Comparison of ENCODE assay signal across 8 cellular contexts in the genomic region with DNA sequence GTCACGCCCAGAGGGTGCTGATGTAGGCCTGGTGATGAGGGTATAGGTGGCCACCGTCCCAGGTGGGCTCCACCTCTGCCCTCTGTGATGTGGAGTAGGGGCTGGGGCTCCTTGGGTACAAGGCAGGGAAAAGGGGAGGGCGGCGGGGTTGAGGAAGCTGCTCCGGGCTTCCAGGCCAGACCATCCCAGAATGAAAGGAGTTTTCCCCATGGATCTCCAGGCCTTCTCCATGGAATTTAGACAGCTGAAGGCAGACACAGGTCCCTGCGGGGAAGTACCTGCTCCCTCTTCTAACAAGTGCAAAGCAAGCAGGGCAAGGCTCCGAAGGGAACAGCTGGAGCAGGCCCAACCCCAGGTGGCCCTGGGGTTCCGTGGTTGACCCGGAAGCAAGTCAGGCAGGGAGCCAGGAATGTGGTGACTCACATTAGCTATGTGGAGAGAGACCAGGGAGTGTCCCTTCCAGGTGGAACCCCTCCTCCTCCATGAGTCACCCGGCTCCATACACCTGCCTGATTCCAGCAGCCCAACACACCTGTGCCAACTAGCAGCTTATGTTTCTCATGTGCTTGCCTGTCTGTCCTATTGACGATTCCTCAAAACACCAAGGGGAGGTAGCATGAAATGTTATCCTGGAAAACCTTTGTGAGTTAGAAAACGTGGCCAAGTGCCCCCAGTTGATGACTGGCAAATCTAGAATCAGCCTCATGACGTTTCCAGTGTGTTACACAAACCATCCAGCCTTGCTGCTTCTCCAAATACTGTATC. TPM values are rescaled to one million over a fixed set of nuclear protein-coding genes. Genes with fewer than 3 reads are reported as not detected.
DNase-seq lines count a peak whose midpoint lies in the region; ATAC-seq, FAIRE-seq and TF ChIP-seq lines count a peak whose summit lies in the region.

No MANE protein-coding gene starts in this region.

- H3K9me3 Mint-ChIP-seq in CD14-positive monocyte: no peaks in the 10 kb centered on the region

- CTCF ChIA-PET in HEK293T (lab: Yijun Ruan, JAX): interaction anchor here (1.2 kb wide), 1 partner anchor 263 kb away, joined by 3 read pairs; no protein-coding TSS in a partner anchor

- TF ChIP-seq CTCF in CD14-positive monocyte (IDR thresholded peaks at IDR 0.05) (no peak), dorsolateral prefrontal cortex (IDR thresholded peaks at IDR 0.05 in 54 of 56, conservative IDR thresholded peaks at IDR 0.05 in 2 of 56; ENCODE audit: low read depth in 1 of 56, partially characterized antibody in 56 of 56) (no peak), mucosa of descending colon (IDR thresholded peaks at IDR 0.05) (no peak)

- no peak overlapping the region for H3K4me3 ChIP-seq in dorsolateral prefrontal cortex
- H3K4me3 ChIP-seq in mucosa of descending colon: no peak overlapping the region

- peak overlapping the region in 53 of 59 donors; percentile 2 to 90 (median 73) for H3K27ac ChIP-seq in dorsolateral prefrontal cortex

- FAIRE-seq in HTR-8/SVneo (lab: Jason Lieb, UNC): no peak

- H3K27ac Mint-ChIP-seq in CD14-positive monocyte: peak overlapping the region; percentile 93 to 98 (median 97)

- peaks cover 0 to 5% of the 10 kb centered on the region in 2 donors for H3K36me3 Mint-ChIP-seq in CD14-positive monocyte

- H3K4me3 Mint-ChIP-seq in CD14-positive monocyte: peak overlapping the region in 1 of 2 donors; percentile 64

- no peaks in the 10 kb centered on the region for H3K36me3 ChIP-seq in mucosa of descending colon (ENCODE audit: low read depth)

- ATAC-seq in mucosa of descending colon: peak; percentile 90
- ATAC-seq in HG02678 (IDR thresholded peaks at IDR 0.05; ENCODE audit: unreplicated experiment): no peak

- H3K27me3 Mint-ChIP-seq in CD14-positive monocyte (ENCODE audit: low read depth in 3 of 3): peaks cover 7 to 16% (median 9%) of the 10 kb centered on the region in 3 donors

- POLR2A ChIA-PET in HEK293T (lab: Yijun Ruan, JAX): no interaction called here

- H3K4me1 Mint-ChIP-seq in CD14-positive monocyte: peaks cover 71% of the 10 kb centered on the region

- H3K27me3 ChIP-seq in dorsolateral prefrontal cortex: no peaks in the 10 kb centered on the region

- intact Hi-C loops in CD14-positive monocyte (cut with micrococcal nuclease): loop anchor here in 1 of 2 donors (5.0 to 10.0 kb wide), 3 partner anchors 59 to 321 kb away; a partner anchor contains a TSS
- intact Hi-C loops in dorsolateral prefrontal cortex (cut with DNase I): loop anchor here in 1 of 2 donors (5.0 kb wide), 1 partner anchor 59 kb away; a partner anchor contains a TSS
- intact Hi-C loops in mucosa of descending colon (cut with DNase I, micrococcal nuclease): loop anchor here in 1 of 2 donors (10.0 kb wide), 1 partner anchor 111 kb away; no protein-coding TSS in a partner anchor

- no peaks in the 10 kb centered on the region for H3K9me3 ChIP-seq in mucosa of descending colon

- DNase-seq in CD14-positive monocyte (ENCODE audit: low spot score): peak; percentile 76
- peak; percentile 58 for DNase-seq in HTR-8/SVneo (ENCODE audit: insufficient read length, low spot score)
- peak; percentile 60 for DNase-seq in RKO (ENCODE audit: low spot score)
- peak in 1 of 10 donors; percentile 19 for DNase-seq in dorsolateral prefrontal cortex
- DNase-seq in mucosa of descending colon: peak; percentile 95 to 99 (median 95)
- no peak for DNase-seq in HEK293T (ENCODE audit: extremely low spot score)
- no peak for DNase-seq in activated gamma-delta T cell treated with Interleukin-2 at 50 U/mL for 16 hours

- H3K4me1 ChIP-seq in mucosa of descending colon (ENCODE audit: low read depth): peaks cover 25% of the 10 kb centered on the region

TF ChIP-seq in HEK293T, 16 proteins besides CTCF, POLR2A, EP300 and RAD21:
- no peak for TF ChIP-seq ZNF384 (IDR thresholded peaks at IDR 0.05)
- no peak for TF ChIP-seq TARDBP (IDR thresholded peaks at IDR 0.05)
- TF ChIP-seq L3MBTL2 (conservative IDR thresholded peaks at IDR 0.05): no peak
- no peak for TF ChIP-seq FOXK2 (IDR thresholded peaks at IDR 0.05)
- TF ChIP-seq SUZ12 (IDR thresholded peaks at IDR 0.05): no peak
- TF ChIP-seq, protein P1, sequence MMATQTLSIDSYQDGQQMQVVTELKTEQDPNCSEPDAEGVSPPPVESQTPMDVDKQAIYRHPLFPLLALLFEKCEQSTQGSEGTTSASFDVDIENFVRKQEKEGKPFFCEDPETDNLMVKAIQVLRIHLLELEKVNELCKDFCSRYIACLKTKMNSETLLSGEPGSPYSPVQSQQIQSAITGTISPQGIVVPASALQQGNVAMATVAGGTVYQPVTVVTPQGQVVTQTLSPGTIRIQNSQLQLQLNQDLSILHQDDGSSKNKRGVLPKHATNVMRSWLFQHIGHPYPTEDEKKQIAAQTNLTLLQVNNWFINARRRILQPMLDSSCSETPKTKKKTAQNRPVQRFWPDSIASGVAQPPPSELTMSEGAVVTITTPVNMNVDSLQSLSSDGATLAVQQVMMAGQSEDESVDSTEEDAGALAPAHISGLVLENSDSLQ (IDR thresholded peaks at IDR 0.05): no peak
- TF ChIP-seq SP1 (IDR thresholded peaks at IDR 0.05): no peak
- no peak for TF ChIP-seq ELF4 (IDR thresholded peaks at IDR 0.05)
- no peak for TF ChIP-seq HDGF (IDR thresholded peaks at IDR 0.05; ENCODE audit: borderline replicate concordance)
- no peak for TF ChIP-seq FOXA1 (IDR thresholded peaks at IDR 0.05)
- no peak for TF ChIP-seq FOXM1 (IDR thresholded peaks at IDR 0.05; ENCODE audit: borderline replicate concordance)
- no peak for TF ChIP-seq CTBP1 (IDR thresholded peaks at IDR 0.05; ENCODE audit: borderline replicate concordance)

RNA-seq across cellular contexts. Expression of a gene that starts 59.7 kb away (rescaled TPM):
- polyA plus RNA-seq in CD14-positive monocyte: 1 to 10 TPM; 7.2 to 8.1 TPM
- total RNA-seq in dorsolateral prefrontal cortex (10 to 100 TPM; 21.2 to 46.1 (median 28.8) TPM), mucosa of descending colon (10 to 100 TPM; 55.0 to 69.6 (median 68.0) TPM)

Comparison
In these comparisons a context has a peak if more than half of its experiments do, and no peak if none do; other contexts are left out.
1. DNase-seq: peak in CD14-positive monocyte (single experiment), HTR-8/SVneo (single experiment), RKO (single experiment) and mucosa of descending colon (3 of 3); none in HEK293T (single experiment) and activated gamma-delta T cell treated with Interleukin-2 at 50 U/mL for 16 hours (single experiment).